21 cellular contexts compared by ENCODE assay signal in the genomic region with DNA sequence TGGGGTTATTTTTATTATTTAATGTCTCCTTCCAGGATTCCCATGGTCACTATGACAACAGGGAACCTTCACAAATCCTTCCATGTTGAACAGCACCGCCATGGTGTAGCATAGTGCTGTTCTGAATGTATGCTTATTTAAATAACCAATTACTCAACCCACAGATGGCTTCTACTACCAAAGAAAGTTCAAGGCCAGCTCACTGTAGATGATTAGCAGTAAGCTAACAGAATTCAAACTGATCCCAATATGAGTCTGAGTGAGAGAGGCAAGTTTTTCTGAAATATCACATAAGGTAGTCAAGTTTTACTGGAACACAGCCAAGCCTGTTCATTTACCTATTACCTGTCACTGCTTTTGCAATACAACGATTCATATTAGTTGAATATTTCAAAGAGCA. TPM values are rescaled to one million over a fixed set of nuclear protein-coding genes. Genes with fewer than 3 reads are reported as not detected.
A peak's percentile ranks its signal among the peaks of the same experiment; 100 is the strongest.
DNase-seq lines count a peak whose midpoint lies in the region; ATAC-seq and TF ChIP-seq lines count a peak whose summit lies in the region.
"Had no signal": no experiment of that assay in that cellular context is flagged by ENCODE, and none has a peak within 500 bp of the region (broad histone marks: within the 10 kb centered on the region; RNA-seq: fewer than 3 reads in every experiment).

No MANE protein-coding gene starts in this region.

- H3K9ac ChIP-seq in OCI-LY3 (ENCODE audit: low read length) (no peak overlapping the region), liver (ENCODE audit: low read depth in 1 of 2, low read length in 2 of 2) (no peak overlapping the region)

- H3K4me1 ChIP-seq in GM23338 (ENCODE audit: insufficient read depth) (0 out of 2 replicates have a peak, but pooled peaks cover 6% of the 10 kb centered on the region), OCI-LY3 (ENCODE audit: low read length) (peaks cover 61% of the 10 kb centered on the region), liver (ENCODE audit: control insufficient read depth in 4 of 4, insufficient read depth in 4 of 4, low read length in 3 of 4) (peaks cover 8 to 27% (median 23%) of the 10 kb centered on the region in 4 donors), right cardiac atrium (ENCODE audit: control insufficient read depth, insufficient read depth, low read length) (no peaks in the 10 kb centered on the region)

- ATAC-seq in GM23338 (no peak), right cardiac atrium (no peak)
- ATAC-seq: foreskin keratinocyte had no signal

- no peak overlapping the region for H3K27ac Mint-ChIP-seq in GM23338
- H3K27ac Mint-ChIP-seq: type B pancreatic cell had no signal

- H4K20me1 ChIP-seq in GM23338 (replicated peaks; ENCODE audit: insufficient read depth) (peaks cover 7% of the 10 kb centered on the region), OCI-LY3 (ENCODE audit: insufficient read depth, low read length) (peaks cover 20% of the 10 kb centered on the region)

- peaks cover under 1% of the 10 kb centered on the region; the same call in 1 of the 3 replicates for H3K36me3 Mint-ChIP-seq in GM23338 (ENCODE audit: low read depth)

- no peaks in the 10 kb centered on the region for H3K9me3 Mint-ChIP-seq in GM23338
- H3K9me3 Mint-ChIP-seq: type B pancreatic cell had no signal

- TF ChIP-seq RAD21 in liver (IDR thresholded peaks at IDR 0.05) = no peak

- DNase-seq in GM12865 (ENCODE audit: low read depth) (peak; percentile 42), GM23338 (ENCODE audit: low spot score) (no peak), right cardiac atrium (no peak), brain microvascular endothelial cell (no peak), NCI-H1930 (lab: John Stamatoyannopoulos, UW) (no peak)
- DNase-seq: activated CD4-positive, alpha-beta T cell treated with anti-CD3 and anti-CD28 coated beads for 48 hours; adrenal gland; dorsolateral prefrontal cortex; foreskin keratinocyte; hippocampal formation; NCI-H1105; NCI-H2107; NCI-H524 treated with DMSO at 0.1 percent for 48 hours; retina; stimulated activated CD4-positive, alpha-beta T cell treated with anti-CD3 and anti-CD28 coated beads, Interleukin-4, amount 100 ng/mL, for 4 hours; stomach; SW 1271 had no signal

- no peaks in the 10 kb centered on the region for H3K9me2 ChIP-seq in GM23338 (ENCODE audit: insufficient read depth)

- no peak overlapping the region for H3K4me3 Mint-ChIP-seq in GM23338
- H3K4me3 Mint-ChIP-seq: type B pancreatic cell had no signal

- peaks cover 12% of the 10 kb centered on the region; the same call in 2 of the 3 replicates for H3K4me1 Mint-ChIP-seq in GM23338

- H3K4me3 ChIP-seq in GM12865 (ENCODE audit: low read depth, low read length) (peak overlapping the region; percentile 27; the same call in 1 of the 2 replicates), GM23338 (no peak overlapping the region), OCI-LY3 (ENCODE audit: low read length) (0 out of 2 replicates have a peak overlapping the region, but pooled peaks have one; percentile 0), liver (ENCODE audit: low read depth in 1 of 3, low read length in 3 of 3) (no peak overlapping the region), right cardiac atrium (ENCODE audit: low read length) (no peak overlapping the region), brain microvascular endothelial cell (ENCODE audit: low read depth, low read length) (no peak overlapping the region)
- H3K4me3 ChIP-seq: adrenal gland, dorsolateral prefrontal cortex, lung, stomach had no signal

- no peaks in the 10 kb centered on the region; the same call in 1 of the 2 replicates for H3F3A ChIP-seq in GM23338 (replicated peaks; ENCODE audit: low read depth)

- H3K4me2 ChIP-seq in GM23338 (no peak overlapping the region), OCI-LY3 (ENCODE audit: low read length) (peak overlapping the region; percentile 75)

- peaks cover 3% of the 10 kb centered on the region for H3K27me3 Mint-ChIP-seq in GM23338 (ENCODE audit: insufficient read depth, low read depth, poor library complexity)
- H3K27me3 Mint-ChIP-seq: type B pancreatic cell had no signal

- no peak for TF ChIP-seq CTCF in GM12865 (IDR thresholded peaks at IDR 0.05; ENCODE audit: insufficient read depth, low read depth, low read length, missing control alignments)
- TF ChIP-seq CTCF in GM23338 (conservative IDR thresholded peaks at IDR 0.05; ENCODE audit: low read depth in 2 of 2) = no peak
- no peak for TF ChIP-seq CTCF in OCI-LY3 (IDR thresholded peaks at IDR 0.05; ENCODE audit: low read depth, low read length)
- TF ChIP-seq CTCF in liver (IDR thresholded peaks at IDR 0.05; ENCODE audit: low read depth, low read length, missing input control) = no peak
- no peak for TF ChIP-seq CTCF in brain microvascular endothelial cell (IDR thresholded peaks at IDR 0.05; ENCODE audit: low read depth, low read length, missing control alignments)

- H3K9me3 ChIP-seq in OCI-LY3 (ENCODE audit: insufficient read depth, low read length) (no peaks in the 10 kb centered on the region), liver (ENCODE audit: control insufficient read depth in 4 of 4, low read length in 3 of 4) (no peaks in the 10 kb centered on the region), right cardiac atrium (ENCODE audit: control insufficient read depth, low read length) (no peaks in the 10 kb centered on the region)
- H3K9me3 ChIP-seq: adrenal gland, stomach had no signal

- 0 out of 2 replicates have a peak overlapping the region, but pooled peaks have one; percentile 28 for H3K27ac ChIP-seq in GM23338 (ENCODE audit: low read depth)
- peak overlapping the region; percentile 88 for H3K27ac ChIP-seq in OCI-LY3 (ENCODE audit: low read length)
- H3K27ac ChIP-seq in liver (ENCODE audit: low read depth in 1 of 2, low read length in 2 of 2) = no peak overlapping the region
- H3K27ac ChIP-seq in right cardiac atrium (ENCODE audit: low read length) = no peak overlapping the region
- H3K27ac ChIP-seq in brain microvascular endothelial cell = no peak overlapping the region
- H3K27ac ChIP-seq: dorsolateral prefrontal cortex, foreskin keratinocyte, stomach had no signal

- H3K79me2 ChIP-seq in GM23338 (replicated peaks; ENCODE audit: insufficient read depth) (peaks cover 89% of the 10 kb centered on the region), OCI-LY3 (ENCODE audit: low read length) (peaks cover 56% of the 10 kb centered on the region)

- no peaks in the 10 kb centered on the region for H3K36me3 ChIP-seq in GM23338 (ENCODE audit: insufficient read depth)
- peaks cover 2% of the 10 kb centered on the region for H3K36me3 ChIP-seq in OCI-LY3 (replicated peaks; ENCODE audit: low read depth, low read length)
- H3K36me3 ChIP-seq in liver (ENCODE audit: control insufficient read depth in 4 of 4, insufficient read depth in 3 of 4, low read depth in 1 of 4, low read length in 3 of 4) = peaks cover 0 to 2% (median 0%) of the 10 kb centered on the region in 4 donors
- H3K36me3 ChIP-seq in brain microvascular endothelial cell (replicated peaks) = no peaks in the 10 kb centered on the region
- H3K36me3 ChIP-seq: adrenal gland had no signal

- intact Hi-C loops in right cardiac atrium (cut with DNase I) = loop anchor here in 3 of 4 donors (5.0 to 10.0 kb wide), 3 partner anchors 47 to 63 kb away; a partner anchor contains a TSS

- H3K27me3 ChIP-seq in GM23338 (ENCODE audit: insufficient read depth) (no peaks in the 10 kb centered on the region), OCI-LY3 (ENCODE audit: low read depth, low read length) (no peaks in the 10 kb centered on the region), liver (ENCODE audit: control insufficient read depth in 4 of 4, insufficient read depth in 4 of 4, low read length in 3 of 4) (no peaks in the 10 kb centered on the region), right cardiac atrium (ENCODE audit: control insufficient read depth, insufficient read depth) (no peaks in the 10 kb centered on the region), brain microvascular endothelial cell (replicated peaks) (no peaks in the 10 kb centered on the region)
- H3K27me3 ChIP-seq: adrenal gland, dorsolateral prefrontal cortex, foreskin keratinocyte, stomach had no signal

- WGBS in liver = 55% methylated on average over 2 of the region's 2 CpGs
- WGBS in right cardiac atrium = 93% methylated on average over 2 of the region's 2 CpGs

- no peak overlapping the region for H2AFZ ChIP-seq in GM23338
- H2AFZ ChIP-seq in OCI-LY3 (ENCODE audit: low read depth, low read length) = no peak overlapping the region

- in situ Hi-C loops in brain microvascular endothelial cell (cut with HindIII; ENCODE audit: low pct_ligation_motif_present, low sequenced_read_pairs) = no loop called here

TF ChIP-seq in liver, 16 proteins besides CTCF, POLR2A, EP300 and RAD21:
- TF ChIP-seq HNF4A (conservative IDR thresholded peaks at IDR 0.05) = peak in 1 of 2 donors; percentile 5
- TF ChIP-seq SP1 (IDR thresholded peaks at IDR 0.05) = peak; percentile 21
- TF ChIP-seq RXRA (IDR thresholded peaks at IDR 0.05) = peak in 1 of 2 donors; percentile 19
- no peak for TF ChIP-seq JUND (IDR thresholded peaks at IDR 0.05)

RNA-seq across cellular contexts. Expression of a gene that starts 51.2 kb away (rescaled TPM):
- 47.9 and 56.3 TPM in 2 replicates for total RNA-seq in GM23338 (2014; rRNA removed; shearing (Covaris generic))
- polyA plus RNA-seq in GM23338 (2016; fragmentation: Nextera tagmentation; extraction: Ambion mirVana) (11.6 and 16.6 TPM in 2 replicates), liver (10 to 100 TPM in 1 of 2 donors, 1 to 10 TPM in 1; 7.5 to 12.6 TPM), right cardiac atrium (19.1 TPM)
- total RNA-seq in liver (10 to 100 TPM; 31.3 to 50.0 TPM), right cardiac atrium (10 to 100 TPM; 49.0 to 62.4 (median 60.7) TPM)

Comparison
In these comparisons a context has a peak if more than half of its experiments do, and no peak if none do; other contexts are left out.
1. H3K4me3 ChIP-seq: peak in GM12865 (single experiment) and OCI-LY3 (single experiment); none in GM23338 (single experiment), liver (0 of 3), right cardiac atrium (single experiment) and brain microvascular endothelial cell (single experiment).
2. H3K27ac ChIP-seq: peak in GM23338 (single experiment) and OCI-LY3 (single experiment); none in liver (0 of 2), right cardiac atrium (single experiment) and brain microvascular endothelial cell (single experiment).